20 cellular contexts compared by ENCODE assay signal in genomic region chr5:138947780-138948179, GRCh38.
DNase-seq lines count a peak whose midpoint lies in the region; ATAC-seq, FAIRE-seq and TF ChIP-seq lines count a peak whose summit lies in the region.
"Had no signal": no experiment of that assay in that cellular context is flagged by ENCODE, and none has a peak within 500 bp of the region (broad histone marks: within the 10 kb centered on the region; RNA-seq: fewer than 3 reads in every experiment).

No MANE protein-coding gene starts in this region.

- H3K27me3 Mint-ChIP-seq in brain (no peaks in the 10 kb centered on the region), neural crest cell (ENCODE audit: low read depth) (peaks cover 12% of the 10 kb centered on the region), Calu3 (ENCODE audit: unreplicated experiment) (no peaks in the 10 kb centered on the region)
- H3K27me3 Mint-ChIP-seq in CD8-positive, alpha-beta T cell (ENCODE audit: low read depth), result no peaks in the 10 kb centered on the region

- no peaks in the 10 kb centered on the region for H3K9me3 ChIP-seq in tibial artery
- no peaks in the 10 kb centered on the region for H3K9me3 ChIP-seq in CD8-positive, alpha-beta T cell (ENCODE audit: low read length)
- H3K9me3 ChIP-seq: SK-N-SH had no signal

- no peak overlapping the region for H3K27ac ChIP-seq in tibial artery
- H3K27ac ChIP-seq in CD8-positive, alpha-beta T cell (ENCODE audit: low read depth, low read length), result no peak overlapping the region
- H3K27ac ChIP-seq: 22Rv1, KMS-11 had no signal

- CTCF ChIA-PET in Calu3 (lab: Charles Lee), result no interaction called here
- CTCF ChIA-PET in CD8-positive, alpha-beta T cell (lab: Charles Lee), result no interaction called here

- H3K9me3 Mint-ChIP-seq in brain, result no peaks in the 10 kb centered on the region
- no peaks in the 10 kb centered on the region for H3K9me3 Mint-ChIP-seq in neural crest cell
- no peaks in the 10 kb centered on the region for H3K9me3 Mint-ChIP-seq in Calu3 (ENCODE audit: low read depth, unreplicated experiment)
- H3K9me3 Mint-ChIP-seq in CD8-positive, alpha-beta T cell, result no peaks in the 10 kb centered on the region
- H3K9me3 Mint-ChIP-seq: H9 had no signal

- H3K27ac Mint-ChIP-seq in brain, result peak overlapping the region; percentile 74 to 99 (median 91)
- no peak overlapping the region for H3K27ac Mint-ChIP-seq in neural crest cell (ENCODE audit: unreplicated experiment)
- H3K27ac Mint-ChIP-seq in Calu3 (ENCODE audit: unreplicated experiment), result no peak overlapping the region
- no peak overlapping the region for H3K27ac Mint-ChIP-seq in CD8-positive, alpha-beta T cell

- no peak for TF ChIP-seq POLR2A in GM12891 (IDR thresholded peaks at IDR 0.05; ENCODE audit: low read depth, low read length)

- no peak for ATAC-seq in CD8-positive, alpha-beta T cell
- ATAC-seq: Panc1 had no signal

- no peak overlapping the region for H3K4me3 ChIP-seq in tibial artery
- no peak overlapping the region for H3K4me3 ChIP-seq in CD8-positive, alpha-beta T cell (ENCODE audit: low read depth, low read length)

- intact Hi-C loops in tibial artery (cut with DNase I; ENCODE audit: low total_unique reads) (no loop called here), Calu3 (cut with micrococcal nuclease; ENCODE audit: unreplicated experiment) (no loop called here)
- intact Hi-C loops in CD8-positive, alpha-beta T cell (cut with DNase I, micrococcal nuclease), result no loop called here

- H3K27me3 ChIP-seq in tibial artery, result no peaks in the 10 kb centered on the region
- H3K27me3 ChIP-seq in CD8-positive, alpha-beta T cell (ENCODE audit: insufficient read depth, low read length), result no peaks in the 10 kb centered on the region

- peaks cover 0 to 37% (median 33%) of the 10 kb centered on the region in 4 donors for H3K4me1 ChIP-seq in tibial artery
- H3K4me1 ChIP-seq in CD8-positive, alpha-beta T cell (ENCODE audit: insufficient read depth, low read length), result peaks cover 4% of the 10 kb centered on the region

- H3K36me3 ChIP-seq in tibial artery, result peaks cover 12 to 48% (median 21%) of the 10 kb centered on the region in 3 donors
- no peaks in the 10 kb centered on the region for H3K36me3 ChIP-seq in CD8-positive, alpha-beta T cell (ENCODE audit: insufficient read depth, low read length)

- peak; percentile 39 for DNase-seq in activated effector memory CD4-positive, alpha-beta T cell treated with anti-CD3 and anti-CD28 coated beads, Interleukin-2, amount 50 U/mL, for 16 hours
- no peak for DNase-seq in activated effector memory CD4-positive, alpha-beta T cell treated with Interleukin-2 at 50 U/mL for 16 hours
- DNase-seq in neural crest cell (ENCODE audit: low read depth, low spot score), result no peak
- peak; percentile 3 to 19 for DNase-seq in tibial artery
- no peak for DNase-seq in Calu3
- no peak for DNase-seq in GM12891 (ENCODE audit: insufficient read length, low spot score)
- DNase-seq in CD8-positive, alpha-beta T cell, result no peak
- DNase-seq: AML-193, COR-L47, H9, NCI-H1436, NCI-H1930, NCI-H345, SHP77 treated with DMSO at 0.1 percent for 48 hours, SK-N-SH had no signal

- BruUV-seq in Calu3 (replicated peaks; lab: Mats Ljungman, UMichigan), result no TSS peak

- TF ChIP-seq CTCF in brain (conservative IDR thresholded peaks at IDR 0.05) (no peak), neural crest cell (conservative IDR thresholded peaks at IDR 0.05) (no peak), tibial artery (IDR thresholded peaks at IDR 0.05) (no peak), Calu3 (IDR thresholded peaks at IDR 0.05; ENCODE audit: unreplicated experiment) (no peak)
- no peak for TF ChIP-seq CTCF in CD8-positive, alpha-beta T cell (IDR thresholded peaks at IDR 0.05)

- H3K36me3 Mint-ChIP-seq in brain, result peaks cover 7% of the 10 kb centered on the region
- H3K36me3 Mint-ChIP-seq in neural crest cell (ENCODE audit: low read depth), result peaks cover 2% of the 10 kb centered on the region
- H3K36me3 Mint-ChIP-seq in Calu3 (ENCODE audit: insufficient read depth, unreplicated experiment), result peaks cover 32% of the 10 kb centered on the region
- H3K36me3 Mint-ChIP-seq in CD8-positive, alpha-beta T cell, result peaks cover 29% of the 10 kb centered on the region

- POLR2A ChIA-PET in CD8-positive, alpha-beta T cell (lab: Charles Lee), result no interaction called here

- H3K4me3 Mint-ChIP-seq in brain (no peak overlapping the region), neural crest cell (peak overlapping the region; percentile 16), Calu3 (ENCODE audit: low read depth, unreplicated experiment) (no peak overlapping the region)
- no peak overlapping the region for H3K4me3 Mint-ChIP-seq in CD8-positive, alpha-beta T cell
- H3K4me3 Mint-ChIP-seq: H9 had no signal

- FAIRE-seq in GM12891 (lab: Jason Lieb, UNC), result no peak
- FAIRE-seq: G401.6 had no signal

- H3K4me1 Mint-ChIP-seq in brain, result peaks cover 98% of the 10 kb centered on the region
- H3K4me1 Mint-ChIP-seq in neural crest cell, result peaks cover 45% of the 10 kb centered on the region
- H3K4me1 Mint-ChIP-seq in Calu3 (ENCODE audit: low read depth, unreplicated experiment), result no peaks in the 10 kb centered on the region
- peaks cover 6% of the 10 kb centered on the region for H3K4me1 Mint-ChIP-seq in CD8-positive, alpha-beta T cell (ENCODE audit: low read depth)

TF ChIP-seq in GM12891, 5 proteins besides CTCF, POLR2A, EP300 and RAD21:
- no peak for TF ChIP-seq PAX5 (IDR thresholded peaks at IDR 0.05; ENCODE audit: insufficient read depth, low read length, severe bottlenecking)
- no peak for TF ChIP-seq POU2F2 (IDR thresholded peaks at IDR 0.05; ENCODE audit: low read depth, low read length)
- no peak for TF ChIP-seq TAF1 (IDR thresholded peaks at IDR 0.05; ENCODE audit: low read depth, low read length)
- no peak for TF ChIP-seq SPI1 (IDR thresholded peaks at IDR 0.05; ENCODE audit: low read depth, low read length)
- TF ChIP-seq POLR2AphosphoS5 (IDR thresholded peaks at IDR 0.05; ENCODE audit: low read depth, low read length), result no peak

Comparison
In these comparisons a context has a peak if more than half of its experiments do, and no peak if none do; other contexts are left out.
1. DNase-seq: peak in activated effector memory CD4-positive, alpha-beta T cell treated with anti-CD3 and anti-CD28 coated beads, Interleukin-2, amount 50 U/mL, for 16 hours (single experiment) and tibial artery (2 of 2); none in activated effector memory CD4-positive, alpha-beta T cell treated with Interleukin-2 at 50 U/mL for 16 hours (single experiment), neural crest cell (single experiment), Calu3 (single experiment), GM12891 (single experiment) and CD8-positive, alpha-beta T cell (0 of 7).
2. H3K27ac Mint-ChIP-seq: peak in brain (5 of 5); none in neural crest cell (single experiment), Calu3 (single experiment) and CD8-positive, alpha-beta T cell (single experiment).